ENCODE assay signal across 21 cellular contexts in genomic region chr3:69216981-69217380, GRCh38.
DNase-seq lines count a peak whose midpoint lies in the region; ATAC-seq, FAIRE-seq and TF ChIP-seq lines count a peak whose summit lies in the region.
"Had no signal": no experiment of that assay in that cellular context is flagged by ENCODE, and none has a peak within 500 bp of the region (broad histone marks: within the 10 kb centered on the region; RNA-seq: fewer than 3 reads in every experiment).

No MANE protein-coding gene starts in this region.

- no peak for DNase-seq in right lobe of liver
- no peak for DNase-seq in HepG2 (ENCODE audit: low spot score)
- peak; percentile 31 to 62 for DNase-seq in dermis microvascular lymphatic vessel endothelial cell (ENCODE audit: low read depth in 2 of 2)
- DNase-seq in left lobe of liver (ENCODE audit: low spot score): no peak
- no peak for DNase-seq in small intestine
- DNase-seq in posterior vena cava (ENCODE audit: low spot score): no peak
- DNase-seq in stimulated activated CD4-positive, alpha-beta T cell treated with anti-CD3 and anti-CD28 coated beads, Interleukin-12 subunit alpha, Interleukin-12 subunit beta, amount 100 ng/mL, for 4 hours: no peak
- DNase-seq in stimulated activated naive CD8-positive, alpha-beta T cell treated with anti-CD3 and anti-CD28 coated beads, Interleukin-15, Interleukin-2, amounts not matched to agents 100 U/mL and 50 U/mL, for 24 hours: no peak
- DNase-seq: 8988T; C1 segment of cervical spinal cord; Calu3; CD4-positive, alpha-beta memory T cell; COR-L47; DMS53; DMS79 treated with DMSO at 0.1 percent for 48 hours; GF-D8; GOT3 had no signal

- POLR2A ChIA-PET in HepG2 (lab: Yijun Ruan, JAX): no interaction called here

- no peak for FAIRE-seq in HepG2 (lab: Jason Lieb, UNC)
- peak; percentile 5 for FAIRE-seq in small intestine (lab: Jason Lieb, UNC)
- FAIRE-seq: GM12891, GM18507, H54 had no signal

- H3K4me1 ChIP-seq in right lobe of liver (peaks cover 0 to 27% (median 6%) of the 10 kb centered on the region in 4 donors), HepG2 (ENCODE audit: insufficient read depth, low read length) (peaks cover 9% of the 10 kb centered on the region), small intestine (ENCODE audit: control insufficient read depth in 2 of 2, insufficient read depth in 1 of 2, low read depth in 1 of 2, low read length in 1 of 2) (no peaks in the 10 kb centered on the region)
- H3K4me1 ChIP-seq: HAP-1 had no signal

- TF ChIP-seq EP300 in HepG2 (IDR thresholded peaks at IDR 0.05; ENCODE audit: low read depth in 2 of 2, low read length in 2 of 2): no peak
- TF ChIP-seq EP300 in HepG2 (CRISPR knock-in tag; IDR thresholded peaks at IDR 0.05; ENCODE audit: borderline replicate concordance): no peak

- CTCF ChIA-PET in HepG2 (lab: Yijun Ruan, JAX; ENCODE audit: low intra/inter-chr PET ratio, low total read pairs): no interaction called here

- TF ChIP-seq POLR2A in right lobe of liver (IDR thresholded peaks at IDR 0.05): no peak
- TF ChIP-seq POLR2A in HepG2 (IDR thresholded peaks at IDR 0.05; ENCODE audit: insufficient read depth in 1 of 2, low read depth in 2 of 2, low read length in 2 of 2): no peak

- no peak overlapping the region for H2AFZ ChIP-seq in HepG2 (ENCODE audit: low read length)

- in situ Hi-C loops in HepG2 (cut with HindIII; ENCODE audit: extremely low pct_ligation_motif_present, low pct_unique_long_range_greater_than_20kb): no loop called here

- H3K27me3 ChIP-seq in right lobe of liver: no peaks in the 10 kb centered on the region
- H3K27me3 ChIP-seq in HepG2 (ENCODE audit: control insufficient read depth in 1 of 2, insufficient read depth in 2 of 2, low read length in 2 of 2): no peaks in the 10 kb centered on the region
- H3K27me3 ChIP-seq in small intestine (ENCODE audit: control insufficient read depth in 2 of 2, insufficient read depth in 2 of 2, low read length in 2 of 2): no peaks in the 10 kb centered on the region

- no peak for TF ChIP-seq CTCF in right lobe of liver (IDR thresholded peaks at IDR 0.05)
- TF ChIP-seq CTCF in HepG2 (CRISPR knock-in tag; IDR thresholded peaks at IDR 0.05): no peak

- WGBS in right lobe of liver (ENCODE audit: insufficient coverage, low coverage, low lambda C conversion rate, missing lambda C conversion rate): 30% methylated on average over 5 of the region's 5 CpGs
- WGBS in HepG2 (ENCODE audit: low lambda C conversion rate): 37% methylated on average over 5 of the region's 5 CpGs
- WGBS in small intestine, 3 donors: 51 to 57% (median 57%) methylated on average over 5 of the region's 5 CpGs

- no TSS peak for BruUV-seq in HepG2 (replicated peaks; lab: Mats Ljungman, UMichigan)

- H3K36me3 ChIP-seq in right lobe of liver (peaks cover 0 to 7% (median 0%) of the 10 kb centered on the region in 4 donors), HepG2 (replicated peaks in 1 of 2; ENCODE audit: control insufficient read depth in 1 of 2, insufficient read depth in 2 of 2, low read length in 2 of 2) (no peaks in the 10 kb centered on the region), small intestine (ENCODE audit: control insufficient read depth in 2 of 2, insufficient read depth in 2 of 2, low read length in 2 of 2) (no peaks in the 10 kb centered on the region)
- H3K36me3 ChIP-seq: HAP-1 had no signal

- H3K27ac ChIP-seq in right lobe of liver (peak overlapping the region in 2 of 3 donors; percentile 2 to 5), HepG2 (ENCODE audit: extremely low read length, insufficient read depth, low read length) (no peak overlapping the region), small intestine (ENCODE audit: low read depth in 1 of 2, low read length in 1 of 2) (no peak overlapping the region)

- no peaks in the 10 kb centered on the region for H4K20me1 ChIP-seq in HepG2 (ENCODE audit: insufficient read depth, low read length)

- intact Hi-C loops in right lobe of liver (cut with DNase I) (no loop called here), HepG2 (cut with micrococcal nuclease; ENCODE audit: unreplicated experiment) (no loop called here), posterior vena cava (cut with DNase I) (no loop called here)

- H3K79me2 ChIP-seq in HepG2 (ENCODE audit: insufficient read depth, low read length): no peaks in the 10 kb centered on the region

- no peak overlapping the region for H3K4me2 ChIP-seq in HepG2 (ENCODE audit: low read depth, low read length)

- peak in 3 of 4 donors; percentile 6 to 56 (median 25) for ATAC-seq in right lobe of liver
- ATAC-seq in HepG2: no peak
- ATAC-seq in left lobe of liver: peak; percentile 49
- ATAC-seq in stimulated activated naive CD8-positive, alpha-beta T cell treated with anti-CD3 and anti-CD28 coated beads, Interleukin-15, Interleukin-2, amounts not matched to agents 100 U/mL and 50 U/mL, for 24 hours: no peak

- no peak overlapping the region for H3K4me3 ChIP-seq in right lobe of liver
- H3K4me3 ChIP-seq in HepG2 (replicated peaks in 1 of 3; ENCODE audit: insufficient read depth in 1 of 3, low read depth in 2 of 3, low read length in 3 of 3): no peak overlapping the region
- no peak overlapping the region for H3K4me3 ChIP-seq in small intestine (ENCODE audit: low read depth in 1 of 2, low read length in 2 of 2)
- H3K4me3 ChIP-seq: HAP-1 had no signal

- H3K9ac ChIP-seq in HepG2 (ENCODE audit: insufficient read depth, low read depth, low read length): no peak overlapping the region

- no peak for TF ChIP-seq RAD21 in HepG2 (CRISPR knock-in tag; IDR thresholded peaks at IDR 0.05)

- H3K9me3 ChIP-seq in right lobe of liver (peaks cover 0 to 3% (median 0%) of the 10 kb centered on the region in 4 donors), HepG2 (ENCODE audit: low read length) (no peaks in the 10 kb centered on the region), small intestine (ENCODE audit: control insufficient read depth, low read depth) (no peaks in the 10 kb centered on the region)
- H3K9me3 ChIP-seq: HAP-1 had no signal

TF ChIP-seq in HepG2, 621 proteins besides CTCF, POLR2A, EP300 and RAD21 (continues in another document):
- TF ChIP-seq NFAT5 (CRISPR knock-in tag; IDR thresholded peaks at IDR 0.05) (no peak), CEBPZ (IDR thresholded peaks at IDR 0.05; ENCODE audit: low read length) (no peak)

Comparison
In these comparisons a context has a peak if more than half of its experiments do, and no peak if none do; other contexts are left out.
1. ATAC-seq: peak in right lobe of liver (3 of 4) and left lobe of liver (single experiment); none in HepG2 (single experiment) and stimulated activated naive CD8-positive, alpha-beta T cell treated with anti-CD3 and anti-CD28 coated beads, Interleukin-15, Interleukin-2, amounts not matched to agents 100 U/mL and 50 U/mL, for 24 hours (single experiment).
2. H3K27ac ChIP-seq: peak in right lobe of liver (2 of 3); none in HepG2 (single experiment) and small intestine (0 of 2).
3. DNase-seq: peak in dermis microvascular lymphatic vessel endothelial cell (2 of 2); none in right lobe of liver (0 of 3), HepG2 (single experiment), left lobe of liver (single experiment), small intestine (single experiment), posterior vena cava (single experiment), stimulated activated CD4-positive, alpha-beta T cell treated with anti-CD3 and anti-CD28 coated beads, Interleukin-12 subunit alpha, Interleukin-12 subunit beta, amount 100 ng/mL, for 4 hours (single experiment) and stimulated activated naive CD8-positive, alpha-beta T cell treated with anti-CD3 and anti-CD28 coated beads, Interleukin-15, Interleukin-2, amounts not matched to agents 100 U/mL and 50 U/mL, for 24 hours (single experiment).